14 cellular contexts compared by ENCODE assay signal in genomic region chr4:68466185-68466584, GRCh38. TPM values are rescaled to one million over a fixed set of nuclear protein-coding genes. Genes with fewer than 3 reads are reported as not detected.
A peak's percentile ranks its signal among the peaks of the same experiment; 100 is the strongest.
DNase-seq lines count a peak whose midpoint lies in the region; FAIRE-seq and TF ChIP-seq lines count a peak whose summit lies in the region.
"Had no signal": no experiment of that assay in that cellular context is flagged by ENCODE, and none has a peak within 500 bp of the region (broad histone marks: within the 10 kb centered on the region; RNA-seq: fewer than 3 reads in every experiment).

No MANE protein-coding gene starts in this region.

- no peak overlapping the region for H3K4me3 ChIP-seq in mammary epithelial cell (replicated peaks in 1 of 3; ENCODE audit: insufficient read depth in 1 of 3, low read depth in 2 of 3, low read length in 3 of 3)
- H3K4me3 ChIP-seq in H7 (ENCODE audit: insufficient read depth, low read depth, low read length), result no peak overlapping the region
- H3K4me3 ChIP-seq: mucosa of descending colon had no signal

- H3K4me2 ChIP-seq in mammary epithelial cell (ENCODE audit: insufficient read depth, low read depth, low read length), result peak overlapping the region; percentile 46

- H3K27ac ChIP-seq in mammary epithelial cell (ENCODE audit: insufficient read depth, low read depth, low read length), result peak overlapping the region; percentile 62

- no peaks in the 10 kb centered on the region for H3K27me3 ChIP-seq in mammary epithelial cell (ENCODE audit: insufficient read depth, low read length)
- no peaks in the 10 kb centered on the region for H3K27me3 ChIP-seq in H7 (ENCODE audit: control insufficient read depth, insufficient read depth, low read length)

- no peaks in the 10 kb centered on the region for H3K79me2 ChIP-seq in mammary epithelial cell (ENCODE audit: insufficient read depth, low read length)

- DNase-seq in AG20443 (ENCODE audit: low spot score) (peak; percentile 71), HTR-8/SVneo (ENCODE audit: insufficient read length, low spot score) (peak; percentile 2), mammary epithelial cell (peak; percentile 90), kidney tubule cell (ENCODE audit: low spot score) (peak; percentile 95), H7 (no peak), C1 segment of cervical spinal cord (lab: John Stamatoyannopoulos, UW) (no peak), NCI-H1417 treated with DMSO at 0.1 percent for 48 hours (lab: John Stamatoyannopoulos, UW) (no peak), frontal cortex (ENCODE audit: low spot score in 2 of 2) (no peak)
- DNase-seq: activated T-cell treated with anti-CD3 and anti-CD28 coated beads for 4 hours; anterior cingulate cortex; mucosa of descending colon; NCI-H1417; stimulated activated CD4-positive, alpha-beta T cell treated with anti-CD3 and anti-CD28 coated beads, Interleukin-4, amount 100 ng/mL, for 24 hours had no signal

- CTCF ChIA-PET in mammary epithelial cell (lab: Charles Lee; ENCODE audit: low non-redundant PET), result no interaction called here

- FAIRE-seq in HTR-8/SVneo (lab: Jason Lieb, UNC) (no peak), frontal cortex (lab: Jason Lieb, UNC) (no peak)

- WGBS in mammary epithelial cell (ENCODE audit: low coverage, missing lambda C conversion rate), result 38% methylated on average over 2 of the region's 2 CpGs

- no peaks in the 10 kb centered on the region for H4K20me1 ChIP-seq in mammary epithelial cell (ENCODE audit: insufficient read depth, low read length)

- intact Hi-C loops in mammary epithelial cell (cut with micrococcal nuclease), result loop anchor here (5.0 kb wide), 2 partner anchors 54 to 119 kb away; no protein-coding TSS in a partner anchor

- H3K9ac ChIP-seq in mammary epithelial cell (ENCODE audit: insufficient read depth, low read length), result peak overlapping the region; percentile 8

- H3K9me3 ChIP-seq in mammary epithelial cell (replicated peaks; ENCODE audit: insufficient read depth, low read length), result no peaks in the 10 kb centered on the region
- H3K9me3 ChIP-seq: mucosa of descending colon had no signal

- peak overlapping the region; percentile 1 for H2AFZ ChIP-seq in mammary epithelial cell (ENCODE audit: low read depth, low read length)

- no peak for TF ChIP-seq CTCF in mammary epithelial cell (conservative IDR thresholded peaks at IDR 0.05 in 1 of 2, IDR thresholded peaks at IDR 0.05 in 1 of 2; ENCODE audit: extremely low read depth in 1 of 2, insufficient read depth in 1 of 2, low read depth in 1 of 2, low read length in 2 of 2)

- peaks cover 56% of the 10 kb centered on the region for H3K4me1 ChIP-seq in mammary epithelial cell (ENCODE audit: insufficient read depth, low read length)

- dilution Hi-C loops in mammary epithelial cell (cut with HindIII; ENCODE audit: low sequenced_read_pairs), result no loop called here

- in situ Hi-C loops in mammary epithelial cell (cut with MboI; ENCODE audit: low sequenced_read_pairs in 2 of 2), result no loop called here

- BruUV-seq in mammary epithelial cell (replicated peaks; lab: Mats Ljungman, UMichigan), result no TSS peak

- H3K36me3 ChIP-seq in mammary epithelial cell (ENCODE audit: insufficient read depth, low read length) (no peaks in the 10 kb centered on the region), H7 (replicated peaks; ENCODE audit: control insufficient read depth, insufficient read depth, low read length) (no peaks in the 10 kb centered on the region)

RNA-seq across cellular contexts. Expression of gene TMPRSS11E, which starts 18.9 kb away (rescaled TPM):
- total RNA-seq in mammary epithelial cell (1 to 10 TPM; 2.3 to 3.2 TPM), frontal cortex (not detected)
- polyA plus RNA-seq in mammary epithelial cell, result 2.4 TPM
- not detected for polyA minus RNA-seq in mammary epithelial cell
- 3.5 and 3.6 TPM in 2 replicates for total RNA-seq in H7 (2014; rRNA removed; shearing (Covaris generic))
- total RNA-seq: mucosa of descending colon, NCI-H460 had no signal

Comparison
In these comparisons a context has a peak if more than half of its experiments do, and no peak if none do; other contexts are left out.
1. DNase-seq: peak in AG20443 (single experiment), HTR-8/SVneo (single experiment), mammary epithelial cell (single experiment) and kidney tubule cell (single experiment); none in H7 (single experiment), C1 segment of cervical spinal cord (0 of 14), NCI-H1417 treated with DMSO at 0.1 percent for 48 hours (single experiment) and frontal cortex (0 of 2).